Comparison of ENCODE assay signal across 1 cellular context in genomic region chr5:128035689-128036088, GRCh38.
TF ChIP-seq lines count a peak whose summit lies in the region.

No MANE protein-coding gene starts in this region.

TF ChIP-seq in WTC11, 78 proteins besides CTCF, POLR2A, EP300 and RAD21 (continued from another document):
- TF ChIP-seq USF2 (CRISPR knock-in tag; IDR thresholded peaks at IDR 0.05): no peak
- TF ChIP-seq CDX4 (CRISPR knock-in tag; IDR thresholded peaks at IDR 0.05; ENCODE audit: borderline replicate concordance): no peak
- TF ChIP-seq FOXP1 (CRISPR knock-in tag; IDR thresholded peaks at IDR 0.05; ENCODE audit: borderline replicate concordance): no peak
- TF ChIP-seq SMAD3 (CRISPR knock-in tag; IDR thresholded peaks at IDR 0.05; ENCODE audit: borderline replicate concordance): no peak
- TF ChIP-seq ZNF219 (CRISPR knock-in tag; IDR thresholded peaks at IDR 0.05; ENCODE audit: borderline replicate concordance): no peak
- TF ChIP-seq SP1 (CRISPR knock-in tag; conservative IDR thresholded peaks at IDR 0.05): no peak
- no peak for TF ChIP-seq NR2C2 (CRISPR knock-in tag; IDR thresholded peaks at IDR 0.05)
- no peak for TF ChIP-seq ELF4 (CRISPR knock-in tag; IDR thresholded peaks at IDR 0.05; ENCODE audit: low read depth)
- no peak for TF ChIP-seq GABPB1 (CRISPR knock-in tag; IDR thresholded peaks at IDR 0.05)
